1 cellular context compared by ENCODE assay signal in genomic region chr11:130069684-130070108, GRCh38.
TF ChIP-seq lines count a peak whose summit lies in the region.

Gene APLP2, plus strand, starts transcription at chr11:130069894. Its CDS starts 84 bp downstream, at chr11:130069978.

TF ChIP-seq in HepG2, 621 proteins besides CTCF, POLR2A, EP300 and RAD21 (continued from another document and continues in another):
- TF ChIP-seq ARID5B (CRISPR knock-in tag; IDR thresholded peaks at IDR 0.05): peak; percentile 22; the same call in 1 of the 2 replicates
- no peak for TF ChIP-seq CBFB (CRISPR knock-in tag; IDR thresholded peaks at IDR 0.05)
- TF ChIP-seq TMF1 (CRISPR knock-in tag; IDR thresholded peaks at IDR 0.05; ENCODE audit: low read depth): 0 out of 2 replicates have a peak, but pooled peaks have one; percentile 40
- peak; percentile 34 for TF ChIP-seq SKI (IDR thresholded peaks at IDR 0.05; ENCODE audit: partially characterized antibody)
- 0 out of 2 replicates have a peak, but pooled peaks have one; percentile 38 for TF ChIP-seq SMAD3 (CRISPR knock-in tag; IDR thresholded peaks at IDR 0.05)
- TF ChIP-seq MTF1 (CRISPR knock-in tag; IDR thresholded peaks at IDR 0.05): peak; percentile 62; the same call in 1 of the 2 replicates
- peak; percentile 55; the same call in 1 of the 2 replicates for TF ChIP-seq ZNF790 (CRISPR knock-in tag; IDR thresholded peaks at IDR 0.05; ENCODE audit: borderline replicate concordance)
- TF ChIP-seq TSC22D2 (CRISPR knock-in tag; IDR thresholded peaks at IDR 0.05; ENCODE audit: borderline replicate concordance): peak; percentile 83; the same call in 1 of the 2 replicates
- peak; percentile 65 for TF ChIP-seq DBP (CRISPR knock-in tag; IDR thresholded peaks at IDR 0.05; ENCODE audit: not compliant biosample characterization)
- TF ChIP-seq ZNF788 (CRISPR knock-in tag; IDR thresholded peaks at IDR 0.05; ENCODE audit: borderline replicate concordance): no peak
- TF ChIP-seq ZMYM3 (CRISPR knock-in tag; IDR thresholded peaks at IDR 0.05): no peak
- TF ChIP-seq NRL (CRISPR knock-in tag; IDR thresholded peaks at IDR 0.05; ENCODE audit: borderline replicate concordance): 0 out of 2 replicates have a peak, but pooled peaks have one; percentile 38
- peak; percentile 93 for TF ChIP-seq RBFOX2 (IDR thresholded peaks at IDR 0.05; ENCODE audit: low read depth, low read length)
- peak; percentile 62; the same call in 1 of the 2 replicates for TF ChIP-seq KAT8 (CRISPR knock-in tag; IDR thresholded peaks at IDR 0.05)
- no peak for TF ChIP-seq SOX13 (IDR thresholded peaks at IDR 0.05)
- 0 out of 4 replicates have a peak, but pooled peaks of 1 of the 2 experiments have one; percentile 19 for TF ChIP-seq SOX13 (CRISPR knock-in tag; conservative IDR thresholded peaks at IDR 0.05 in 1 of 2, IDR thresholded peaks at IDR 0.05 in 1 of 2)
- TF ChIP-seq ZNF160 (CRISPR knock-in tag; IDR thresholded peaks at IDR 0.05): 0 out of 2 replicates have a peak, but pooled peaks have one; percentile 29
- no peak for TF ChIP-seq ADNP (CRISPR knock-in tag; IDR thresholded peaks at IDR 0.05)
- TF ChIP-seq MED13 (CRISPR knock-in tag; IDR thresholded peaks at IDR 0.05): peak; percentile 68
- TF ChIP-seq ZNF275 (CRISPR knock-in tag; IDR thresholded peaks at IDR 0.05; ENCODE audit: borderline replicate concordance): peak; percentile 83; the same call in 1 of the 2 replicates
- TF ChIP-seq FOXO4 (CRISPR knock-in tag; conservative IDR thresholded peaks at IDR 0.05): no peak
- no peak for TF ChIP-seq DMAP1 (CRISPR knock-in tag; IDR thresholded peaks at IDR 0.05)
- peak; percentile 46; the same call in 1 of the 2 replicates for TF ChIP-seq ZNF777 (CRISPR knock-in tag; IDR thresholded peaks at IDR 0.05)
- peak; percentile 77; the same call in 1 of the 2 replicates for TF ChIP-seq ZBED4 (CRISPR knock-in tag; IDR thresholded peaks at IDR 0.05; ENCODE audit: borderline replicate concordance)
- TF ChIP-seq ZNF563 (CRISPR knock-in tag; IDR thresholded peaks at IDR 0.05): peak; percentile 62; the same call in 1 of the 2 replicates
- TF ChIP-seq DNMT3B (CRISPR knock-in tag; conservative IDR thresholded peaks at IDR 0.05): 0 out of 2 replicates have a peak, but pooled peaks have one; percentile 54
- no peak for TF ChIP-seq ZNF414 (CRISPR knock-in tag; IDR thresholded peaks at IDR 0.05)
- peak; percentile 41; the same call in 1 of the 2 replicates for TF ChIP-seq NR2C2 (CRISPR knock-in tag; IDR thresholded peaks at IDR 0.05; ENCODE audit: borderline replicate concordance)
- TF ChIP-seq BRCA1 (CRISPR knock-in tag; IDR thresholded peaks at IDR 0.05): peak; percentile 71; the same call in 1 of the 2 replicates
- peak; percentile 52; the same call in 1 of the 2 replicates for TF ChIP-seq MXD1 (CRISPR knock-in tag; IDR thresholded peaks at IDR 0.05)
- TF ChIP-seq ZNF496 (CRISPR knock-in tag; IDR thresholded peaks at IDR 0.05; ENCODE audit: insufficient replicate concordance): no peak
- peak; percentile 50 for TF ChIP-seq POGZ (CRISPR knock-in tag; IDR thresholded peaks at IDR 0.05)
- no peak for TF ChIP-seq HNRNPH1 (optimal IDR thresholded peaks at IDR 0.05; ENCODE audit: low read depth, low read length)
- peak; percentile 81 for TF ChIP-seq SAP130 (CRISPR knock-in tag; IDR thresholded peaks at IDR 0.05; ENCODE audit: low read depth)
- no peak for TF ChIP-seq ZNF296 (CRISPR knock-in tag; conservative IDR thresholded peaks at IDR 0.05)
- peak; percentile 43 for TF ChIP-seq TFDP2 (CRISPR knock-in tag; IDR thresholded peaks at IDR 0.05)
- TF ChIP-seq HOXA5 (CRISPR knock-in tag; IDR thresholded peaks at IDR 0.05): peak; percentile 84
- no peak for TF ChIP-seq PRPF4 (IDR thresholded peaks at IDR 0.05; ENCODE audit: low read depth, low read length, poor library complexity, severe bottlenecking)
- TF ChIP-seq SALL1 (CRISPR knock-in tag; IDR thresholded peaks at IDR 0.05): peak; percentile 74; the same call in 1 of the 2 replicates
- 0 out of 2 replicates have a peak, but pooled peaks have one; percentile 50 for TF ChIP-seq ZNF446 (CRISPR knock-in tag; IDR thresholded peaks at IDR 0.05)
- TF ChIP-seq CREB3 (CRISPR knock-in tag; IDR thresholded peaks at IDR 0.05): peak; percentile 81; the same call in 1 of the 2 replicates
- no peak for TF ChIP-seq ZNF644 (CRISPR knock-in tag; IDR thresholded peaks at IDR 0.05; ENCODE audit: low read depth)
- TF ChIP-seq ATF4 (CRISPR knock-in tag; IDR thresholded peaks at IDR 0.05): 0 out of 4 replicates have a peak, but pooled peaks of 1 of the 2 experiments have one; percentile 9
- no peak for TF ChIP-seq RELA (CRISPR knock-in tag; IDR thresholded peaks at IDR 0.05)
- peak; percentile 36; the same call in 1 of the 2 replicates for TF ChIP-seq HINFP (CRISPR knock-in tag; IDR thresholded peaks at IDR 0.05; ENCODE audit: low read depth)
- TF ChIP-seq ZNF792 (CRISPR knock-in tag; IDR thresholded peaks at IDR 0.05): peak; percentile 67; the same call in 1 of the 2 replicates
- peak; percentile 63; the same call in 1 of the 2 replicates for TF ChIP-seq ELF3 (CRISPR knock-in tag; IDR thresholded peaks at IDR 0.05)
